Comparison of ENCODE assay signal across 8 cellular contexts in genomic region chr7:30914611-30915601, GRCh38.
DNase-seq lines count a peak whose midpoint lies in the region; ATAC-seq and TF ChIP-seq lines count a peak whose summit lies in the region.

No MANE protein-coding gene starts in this region.

- TF ChIP-seq CTCF in HFF-Myc (IDR thresholded peaks at IDR 0.05; ENCODE audit: low read depth, low read length, missing control alignments), result no peak

- peak; percentile 61 for DNase-seq in HFF-Myc (ENCODE audit: extremely low read depth, low read depth)
- DNase-seq in T1000 (lab: John Stamatoyannopoulos, UW), result peak; percentile 76
- peak; percentile 70 for DNase-seq in glomerular visceral epithelial cell (ENCODE audit: extremely low spot score)
- DNase-seq in stimulated activated naive B cell treated with anti-CD40 and anti-IgM and Interleukin-4, amounts not matched to agents 10 μg/mL and 1 μg/mL and 100 μg/mL, for 72 hours, result no peak
- DNase-seq in NCI-H526 treated with DMSO at 0.1 percent for 48 hours (lab: John Stamatoyannopoulos, UW), result no peak
- no peak for DNase-seq in UCSD-AML1 (lab: John Stamatoyannopoulos, UW; ENCODE audit: unreplicated experiment)
- no peak for DNase-seq in NCI-H1105 (lab: John Stamatoyannopoulos, UW)
- DNase-seq in activated effector memory CD4-positive, alpha-beta T cell treated with Interleukin-2 at 50 U/mL for 16 hours, result no peak

- H3K9me3 Mint-ChIP-seq in stimulated activated naive B cell treated with anti-CD40 and anti-IgM and Interleukin-4, amounts not matched to agents 10 μg/mL and 1 μg/mL and 100 μg/mL, for 72 hours, result no peaks in the 10 kb centered on the region

- no peaks in the 10 kb centered on the region for H3K36me3 Mint-ChIP-seq in stimulated activated naive B cell treated with anti-CD40 and anti-IgM and Interleukin-4, amounts not matched to agents 10 μg/mL and 1 μg/mL and 100 μg/mL, for 72 hours

- H3K4me3 Mint-ChIP-seq in stimulated activated naive B cell treated with anti-CD40 and anti-IgM and Interleukin-4, amounts not matched to agents 10 μg/mL and 1 μg/mL and 100 μg/mL, for 72 hours, result no peak overlapping the region

- H3K4me3 ChIP-seq in HFF-Myc (replicated peaks; ENCODE audit: low read depth, low read length), result no peak overlapping the region

- H3K4me1 Mint-ChIP-seq in stimulated activated naive B cell treated with anti-CD40 and anti-IgM and Interleukin-4, amounts not matched to agents 10 μg/mL and 1 μg/mL and 100 μg/mL, for 72 hours, result peaks cover 0 to 3% of the 10 kb centered on the region in 2 donors

- peak overlapping the region; percentile 26 for H3K27ac Mint-ChIP-seq in stimulated activated naive B cell treated with anti-CD40 and anti-IgM and Interleukin-4, amounts not matched to agents 10 μg/mL and 1 μg/mL and 100 μg/mL, for 72 hours

- ATAC-seq in stimulated activated naive B cell treated with anti-CD40 and anti-IgM and Interleukin-4, amounts not matched to agents 10 μg/mL and 1 μg/mL and 100 μg/mL, for 72 hours (replicated peaks), result peak in 1 of 2 donors; percentile 33

- H3K27me3 Mint-ChIP-seq in stimulated activated naive B cell treated with anti-CD40 and anti-IgM and Interleukin-4, amounts not matched to agents 10 μg/mL and 1 μg/mL and 100 μg/mL, for 72 hours, result peaks cover 0 to 4% of the 10 kb centered on the region in 2 donors

Comparison
In these comparisons a context has a peak if more than half of its experiments do, and no peak if none do; other contexts are left out.
1. DNase-seq: peak in HFF-Myc (single experiment), T1000 (single experiment) and glomerular visceral epithelial cell (single experiment); none in stimulated activated naive B cell treated with anti-CD40 and anti-IgM and Interleukin-4, amounts not matched to agents 10 μg/mL and 1 μg/mL and 100 μg/mL, for 72 hours (single experiment), NCI-H526 treated with DMSO at 0.1 percent for 48 hours (single experiment), UCSD-AML1 (single experiment), NCI-H1105 (single experiment) and activated effector memory CD4-positive, alpha-beta T cell treated with Interleukin-2 at 50 U/mL for 16 hours (single experiment).